1 cellular context compared by ENCODE assay signal in the genomic region with DNA sequence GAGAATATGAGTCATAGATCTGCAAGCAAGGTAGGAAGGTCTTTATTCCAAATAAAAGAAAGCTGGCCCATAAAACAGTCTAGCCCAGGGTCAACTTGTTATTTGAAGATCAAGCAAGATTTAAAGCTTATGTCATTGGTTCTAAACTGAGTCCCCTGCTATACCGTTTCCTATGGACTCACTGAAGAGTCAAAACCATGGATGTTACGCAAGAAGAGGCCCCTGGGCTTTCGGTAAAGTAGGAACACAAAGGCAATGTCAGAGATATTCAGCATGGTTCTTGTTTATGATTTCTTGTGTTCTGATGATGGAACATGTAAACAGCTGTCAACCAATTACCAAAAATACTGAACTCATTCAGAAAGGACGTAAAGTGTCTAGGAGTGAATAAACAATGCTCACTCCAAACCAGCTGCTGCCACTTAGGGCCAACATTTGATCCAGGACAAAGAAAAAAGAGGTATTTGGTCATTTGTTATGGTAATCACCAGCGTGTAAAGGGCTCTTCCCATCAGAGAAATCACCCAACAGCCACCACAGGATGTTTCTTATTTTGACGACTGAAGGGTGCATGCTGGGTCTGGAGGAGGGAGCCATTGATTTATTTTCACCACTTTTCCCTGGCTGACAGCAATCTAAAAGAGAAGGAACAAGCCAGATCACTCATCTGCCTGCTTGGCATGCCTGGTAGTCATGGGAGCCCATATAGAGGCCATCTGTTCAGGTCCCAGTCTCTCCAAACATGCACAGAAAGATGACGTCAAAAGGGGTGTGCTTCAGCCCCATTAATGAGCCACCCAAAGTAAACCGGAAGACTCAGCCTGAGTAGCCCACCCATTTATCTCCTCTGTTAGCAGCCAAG.
TF ChIP-seq lines count a peak whose summit lies in the region.

No MANE protein-coding gene starts in this region.

TF ChIP-seq in GM23338, 12 proteins besides CTCF, POLR2A, EP300 and RAD21 (continued from another document):
- no peak for TF ChIP-seq ZNF462 (CRISPR knock-in tag; IDR thresholded peaks at IDR 0.05)
- TF ChIP-seq NANOG (IDR thresholded peaks at IDR 0.05; ENCODE audit: borderline replicate concordance), result 0 out of 2 replicates have a peak, but pooled peaks have one; percentile 29
- TF ChIP-seq EZH2phosphoT487 (IDR thresholded peaks at IDR 0.05; ENCODE audit: unreplicated experiment), result no peak
- TF ChIP-seq POLR2AphosphoS5 (IDR thresholded peaks at IDR 0.05; ENCODE audit: low read depth), result no peak
